35 cellular contexts compared by ENCODE assay signal in genomic region chr12:47731723-47732122, GRCh38. TPM values are rescaled to one million over a fixed set of nuclear protein-coding genes. Genes with fewer than 3 reads are reported as not detected.
"Had no signal": no experiment of that assay in that cellular context is flagged by ENCODE, and none has a peak within 500 bp of the region (broad histone marks: within the 10 kb centered on the region; RNA-seq: fewer than 3 reads in every experiment).

No MANE protein-coding gene starts in this region.

- H3K4me3 Mint-ChIP-seq: activated B cell treated with CpG ODN at 0.5 μM for 24 hours; activated CD8-positive, alpha-beta T cell treated with anti-CD3 and anti-CD28 coated beads for 36 hours; activated naive CD8-positive, alpha-beta T cell; activated naive CD8-positive, alpha-beta T cell treated with anti-CD3 and anti-CD28 coated beads, Interleukin-2, amount 50 U/mL, for 24 hours; activated T-cell treated with anti-CD3 and anti-CD28 coated beads, Interleukin-2, amount 50 U/mL, for 4 hours; activated T-helper 17 cell treated with anti-CD3 and anti-CD28 coated beads, Interleukin-2, amount 50 U/mL, for 72 hours; T-helper 2 cell treated with Interferon-gamma antibody and Interleukin-4, amounts not matched to agents 5 μg/mL and 100 μg/mL, for 36 hours had no signal

- H3K36me3 ChIP-seq: adrenal gland, esophagus squamous epithelium, gastroesophageal sphincter, WERI-Rb-1 had no signal

- H3K27ac ChIP-seq: adrenal gland, body of pancreas, epithelial cell of prostate, esophagus squamous epithelium, gastroesophageal sphincter, hepatocyte, WERI-Rb-1 had no signal

- ATAC-seq: activated CD4-positive, CD25-positive, alpha-beta regulatory T cell treated with anti-CD3 and anti-CD28 coated beads, Interleukin-2, amount 50 U/mL, for 24 hours; activated CD8-positive, alpha-beta T cell treated with anti-CD3 and anti-CD28 coated beads for 36 hours; activated naive CD8-positive, alpha-beta T cell treated with anti-CD3 and anti-CD28 coated beads, Interleukin-2, amount 50 U/mL, for 24 hours; activated T-cell treated with anti-CD3 and anti-CD28 coated beads, Interleukin-2, amount 50 U/mL, for 4 hours; activated T-helper 17 cell treated with anti-CD3 and anti-CD28 coated beads, Interleukin-2, amount 50 U/mL, for 72 hours; body of pancreas; gastroesophageal sphincter; heart right ventricle had no signal

- H3K9me3 ChIP-seq: adrenal gland, body of pancreas, esophagus squamous epithelium, gastroesophageal sphincter, heart right ventricle had no signal

- H3K4me1 Mint-ChIP-seq: activated naive CD8-positive, alpha-beta T cell treated with anti-CD3 and anti-CD28 coated beads, Interleukin-2, amount 50 U/mL, for 24 hours; activated T-helper 17 cell treated with anti-CD3 and anti-CD28 coated beads, Interleukin-2, amount 50 U/mL, for 72 hours had no signal

- H3K27me3 Mint-ChIP-seq: activated B cell treated with CpG ODN at 0.5 μM for 24 hours; activated CD8-positive, alpha-beta T cell treated with anti-CD3 and anti-CD28 coated beads for 36 hours; activated naive CD8-positive, alpha-beta T cell; activated naive CD8-positive, alpha-beta T cell treated with anti-CD3 and anti-CD28 coated beads, Interleukin-2, amount 50 U/mL, for 24 hours; activated T-helper 17 cell treated with anti-CD3 and anti-CD28 coated beads, Interleukin-2, amount 50 U/mL, for 72 hours had no signal

- H3K4me2 ChIP-seq: hepatocyte had no signal

- H2AFZ ChIP-seq: hepatocyte had no signal

- H3K4me3 ChIP-seq: adrenal gland, body of pancreas, esophagus squamous epithelium, gastroesophageal sphincter, heart right ventricle, hepatocyte had no signal

- DNase-seq: activated B cell treated with CpG ODN at 0.5 μM for 24 hours; activated CD4-positive, alpha-beta T cell treated with anti-CD3 and anti-CD28 coated beads for 48 hours; activated CD4-positive, alpha-beta T cell treated with anti-CD3 and anti-CD28 coated beads, Interleukin-2, amount 50 U/mL, for 1 hour; activated CD4-positive, alpha-beta T cell treated with anti-CD3 and anti-CD28 coated beads, Interleukin-2, amount 50 U/mL, for 48 hours; activated CD8-positive, alpha-beta memory T cell treated with anti-CD3 and anti-CD28 coated beads for 24 hours; activated CD8-positive, alpha-beta T cell treated with anti-CD3 and anti-CD28 coated beads for 36 hours; activated effector memory CD4-positive, alpha-beta T cell treated with Interleukin-2 at 50 U/mL for 16 hours; activated gamma-delta T cell treated with Interleukin-2 at 50 U/mL for 16 hours; activated naive CD4-positive, alpha-beta T cell treated with anti-CD3 and anti-CD28 coated beads, Interleukin-2, amount 50 U/mL, for 16 hours; activated naive CD4-positive, alpha-beta T cell treated with Interleukin-2 at 50 U/mL for 16 hours; activated naive CD8-positive, alpha-beta T cell treated with anti-CD3 and anti-CD28 coated beads, Interleukin-2, amount 50 U/mL, for 24 hours; activated T-cell treated with anti-CD3 and anti-CD28 coated beads, Interleukin-2, amount 50 U/mL, for 4 hours; adrenal gland; amygdala; body of pancreas; caudate nucleus; cortex of kidney; dermis blood vessel endothelial cell; effector CD4-positive, alpha-beta T cell; esophagus squamous epithelium; foreskin melanocyte; heart right ventricle; T1000; WERI-Rb-1 had no signal

- H3K27me3 ChIP-seq: adrenal gland, body of pancreas, esophagus squamous epithelium, gastroesophageal sphincter, heart right ventricle, hepatocyte had no signal

- H3K9me3 Mint-ChIP-seq: activated B cell treated with CpG ODN at 0.5 μM for 24 hours; activated CD8-positive, alpha-beta T cell treated with anti-CD3 and anti-CD28 coated beads for 36 hours; activated naive CD8-positive, alpha-beta T cell treated with anti-CD3 and anti-CD28 coated beads, Interleukin-2, amount 50 U/mL, for 24 hours; activated T-cell treated with anti-CD3 and anti-CD28 coated beads, Interleukin-2, amount 50 U/mL, for 4 hours; activated T-helper 17 cell treated with anti-CD3 and anti-CD28 coated beads, Interleukin-2, amount 50 U/mL, for 72 hours; T-helper 2 cell treated with Interferon-gamma antibody and Interleukin-4, amounts not matched to agents 5 μg/mL and 100 μg/mL, for 36 hours had no signal

- H3K27ac Mint-ChIP-seq: activated B cell treated with CpG ODN at 0.5 μM for 24 hours; activated CD8-positive, alpha-beta T cell treated with anti-CD3 and anti-CD28 coated beads for 36 hours; activated naive CD8-positive, alpha-beta T cell; activated naive CD8-positive, alpha-beta T cell treated with anti-CD3 and anti-CD28 coated beads, Interleukin-2, amount 50 U/mL, for 24 hours; activated T-helper 17 cell treated with anti-CD3 and anti-CD28 coated beads, Interleukin-2, amount 50 U/mL, for 72 hours; T-helper 2 cell treated with Interferon-gamma antibody and Interleukin-4, amounts not matched to agents 5 μg/mL and 100 μg/mL, for 36 hours had no signal

- H3K79me2 ChIP-seq: hepatocyte had no signal

RNA-seq across cellular contexts. Expression of gene ENDOU, which starts 6.4 kb away (rescaled TPM):
- total RNA-seq: activated CD8-positive, alpha-beta T cell treated with anti-CD3 and anti-CD28 coated beads for 36 hours; body of pancreas; chondrocyte; dermis blood vessel endothelial cell; endothelial cell of umbilical vein; fibroblast of villous mesenchyme; glomerular endothelial cell had no signal
- polyA plus RNA-seq: endothelial cell of umbilical vein, hepatocyte had no signal
